Comparison of ENCODE assay signal across 10 cellular contexts in the genomic region with DNA sequence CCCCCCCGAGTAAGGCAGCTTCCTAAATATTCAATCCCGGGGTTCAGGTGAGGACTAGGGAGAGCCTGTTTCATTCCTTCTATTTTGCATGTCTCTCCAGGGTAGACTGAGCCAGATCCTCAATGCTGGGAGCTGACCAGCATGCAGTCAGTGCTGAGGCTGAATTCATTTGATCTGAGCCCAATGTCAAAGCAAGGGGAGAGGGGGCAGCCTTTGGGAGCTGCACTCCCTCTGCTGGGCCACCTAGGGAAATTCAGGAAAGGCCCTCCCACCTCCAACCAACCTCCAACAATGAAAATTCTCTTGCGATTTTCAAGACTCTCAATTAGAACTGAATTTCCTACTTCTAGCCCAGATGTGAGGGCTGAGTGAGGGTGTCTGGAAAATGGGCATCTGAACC.
DNase-seq lines count a peak whose midpoint lies in the region; ATAC-seq and TF ChIP-seq lines count a peak whose summit lies in the region.
"Had no signal": no experiment of that assay in that cellular context is flagged by ENCODE, and none has a peak within 500 bp of the region (broad histone marks: within the 10 kb centered on the region; RNA-seq: fewer than 3 reads in every experiment).

No MANE protein-coding gene starts in this region.

- no peaks in the 10 kb centered on the region for H3K36me3 ChIP-seq in testis (ENCODE audit: low read depth, missing control alignments)

- CTCF ChIA-PET in Calu3 (lab: Charles Lee), result no interaction called here

- peaks cover 2% of the 10 kb centered on the region for H3K9me3 Mint-ChIP-seq in Calu3 (ENCODE audit: low read depth, unreplicated experiment)
- H3K9me3 Mint-ChIP-seq: activated CD4-positive, alpha-beta memory T cell treated with anti-CD3 and anti-CD28 coated beads for 36 hours had no signal

- H3K4me1 ChIP-seq in foreskin keratinocyte, result no peaks in the 10 kb centered on the region
- no peaks in the 10 kb centered on the region for H3K4me1 ChIP-seq in testis

- no peak for TF ChIP-seq POLR2A in testis (IDR thresholded peaks at IDR 0.05)

- H3K27me3 ChIP-seq in foreskin keratinocyte, result no peaks in the 10 kb centered on the region
- no peaks in the 10 kb centered on the region for H3K27me3 ChIP-seq in testis

- peak; percentile 22 for DNase-seq in NCI-H1694 treated with DMSO at 0.1 percent for 48 hours (lab: John Stamatoyannopoulos, UW)
- DNase-seq in NCI-H1694 (lab: John Stamatoyannopoulos, UW), result no peak
- DNase-seq in NCI-H82 (lab: John Stamatoyannopoulos, UW), result peak; percentile 65
- DNase-seq in foreskin keratinocyte, result peak in 1 of 2 donors; percentile 12
- DNase-seq in testis, result peak; percentile 48
- no peak for DNase-seq in Calu3
- no peak for DNase-seq in NCI-H2081 treated with DMSO at 0.1 percent for 48 hours (lab: John Stamatoyannopoulos, UW)
- DNase-seq in NOMO-1 treated with dmso at 0.1 percent for 144 hours (lab: John Stamatoyannopoulos, UW; ENCODE audit: unreplicated experiment), result no peak
- DNase-seq: activated CD4-positive, alpha-beta memory T cell treated with anti-CD3 and anti-CD28 coated beads for 36 hours had no signal

- no peak overlapping the region for H3K4me3 ChIP-seq in testis

- ATAC-seq in foreskin keratinocyte, result peak; percentile 50

- no peaks in the 10 kb centered on the region for H3K36me3 Mint-ChIP-seq in Calu3 (ENCODE audit: insufficient read depth, unreplicated experiment)
- H3K36me3 Mint-ChIP-seq: activated CD4-positive, alpha-beta memory T cell treated with anti-CD3 and anti-CD28 coated beads for 36 hours; IgD-negative memory B cell had no signal

- H3K4me3 Mint-ChIP-seq in Calu3 (ENCODE audit: low read depth, unreplicated experiment), result no peak overlapping the region
- H3K4me3 Mint-ChIP-seq: activated CD4-positive, alpha-beta memory T cell treated with anti-CD3 and anti-CD28 coated beads for 36 hours; IgD-negative memory B cell had no signal

- intact Hi-C loops in testis (cut with DNase I; ENCODE audit: low total_unique reads) (no loop called here), Calu3 (cut with micrococcal nuclease; ENCODE audit: unreplicated experiment) (loop anchor here (5.0 kb wide), 1 partner anchor 104 kb away; no protein-coding TSS in a partner anchor)

- H3K27me3 Mint-ChIP-seq in Calu3 (ENCODE audit: unreplicated experiment), result peaks cover 54% of the 10 kb centered on the region

- BruUV-seq in Calu3 (replicated peaks; lab: Mats Ljungman, UMichigan), result no TSS peak

- TF ChIP-seq CTCF in foreskin keratinocyte (conservative IDR thresholded peaks at IDR 0.05) (peak; percentile 62), testis (IDR thresholded peaks at IDR 0.05) (peak in 2 of 3 experiments; percentile 38 to 43), Calu3 (IDR thresholded peaks at IDR 0.05; ENCODE audit: unreplicated experiment) (no peak)

- H3K27ac ChIP-seq in foreskin keratinocyte (no peak overlapping the region), testis (no peak overlapping the region)

- no peaks in the 10 kb centered on the region for H3K9me3 ChIP-seq in testis

- no peak overlapping the region for H3K27ac Mint-ChIP-seq in Calu3 (ENCODE audit: unreplicated experiment)
- H3K27ac Mint-ChIP-seq: activated CD4-positive, alpha-beta memory T cell treated with anti-CD3 and anti-CD28 coated beads for 36 hours; IgD-negative memory B cell had no signal

- H3K4me1 Mint-ChIP-seq in Calu3 (ENCODE audit: low read depth, unreplicated experiment), result no peaks in the 10 kb centered on the region
- H3K4me1 Mint-ChIP-seq: IgD-negative memory B cell had no signal

- WGBS in testis, 2 donors, result 31 to 40% methylated on average over 3 of the region's 3 CpGs

Comparison
In these comparisons a context has a peak if more than half of its experiments do, and no peak if none do; other contexts are left out.
1. DNase-seq: peak in NCI-H1694 treated with DMSO at 0.1 percent for 48 hours (single experiment), NCI-H82 (single experiment) and testis (single experiment); none in NCI-H1694 (single experiment), Calu3 (single experiment), NCI-H2081 treated with DMSO at 0.1 percent for 48 hours (single experiment) and NOMO-1 treated with dmso at 0.1 percent for 144 hours (single experiment).